Comparison of ENCODE assay signal across 17 cellular contexts in the genomic region with DNA sequence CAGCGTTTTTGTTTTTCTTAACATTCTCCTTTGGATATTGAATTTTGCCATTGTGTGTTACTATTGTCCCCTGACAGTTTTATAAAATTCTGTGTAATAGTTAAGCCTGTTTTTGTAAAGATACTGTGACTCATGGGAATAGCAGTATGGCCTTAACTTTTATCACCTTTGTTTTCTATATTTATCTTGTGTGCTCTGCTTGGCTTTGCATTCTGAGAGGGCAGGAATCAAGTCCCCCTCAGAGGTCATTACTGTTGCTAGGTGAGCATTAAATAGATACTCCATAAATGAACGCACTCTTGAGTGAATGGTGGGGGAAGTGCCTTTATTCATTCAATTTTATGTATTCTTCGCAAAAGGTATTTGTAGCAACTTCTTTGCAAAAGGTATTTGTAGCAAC.
DNase-seq lines count a peak whose midpoint lies in the region; ATAC-seq and TF ChIP-seq lines count a peak whose summit lies in the region.
"Had no signal": no experiment of that assay in that cellular context is flagged by ENCODE, and none has a peak within 500 bp of the region (broad histone marks: within the 10 kb centered on the region; RNA-seq: fewer than 3 reads in every experiment).

No MANE protein-coding gene starts in this region.

- POLR2A ChIA-PET in HCT116 (lab: Charles Lee), result no interaction called here

- DNase-seq in NCI-H748 (lab: John Stamatoyannopoulos, UW; ENCODE audit: unreplicated experiment) (peak; percentile 14), NCI-H748 treated with DMSO at 0.1 percent for 48 hours (lab: John Stamatoyannopoulos, UW) (no peak), HCT116 (ENCODE audit: low read depth, low spot score) (no peak), cardiac muscle cell (ENCODE audit: low read depth in 1 of 2, low spot score in 1 of 2) (no peak), nephron progenitor cell (no peak), cerebellar cortex (ENCODE audit: low spot score) (no peak), UCSD-AML1 (lab: John Stamatoyannopoulos, UW; ENCODE audit: unreplicated experiment) (no peak), epidermal melanocyte (ENCODE audit: insufficient read length, low spot score) (no peak)
- DNase-seq: 8988T, HFFc6, KG1, NCI-H1417 treated with DMSO at 0.1 percent for 48 hours, NCI-H1930, NCI-H82, Peyer's patch, SIG-M5 had no signal

- H3K27me3 Mint-ChIP-seq in nephron progenitor cell (ENCODE audit: low read depth, poor library complexity), result no peaks in the 10 kb centered on the region

- no peak for TF ChIP-seq RAD21 in HCT116 (IDR thresholded peaks at IDR 0.05; ENCODE audit: low read depth)

- H3K9me3 Mint-ChIP-seq in nephron progenitor cell, result no peaks in the 10 kb centered on the region
- H3K9me3 Mint-ChIP-seq: HFFc6 had no signal

- H3K4me1 Mint-ChIP-seq in nephron progenitor cell, result peaks cover 40% of the 10 kb centered on the region

- H3K9me2 ChIP-seq in HCT116 (ENCODE audit: insufficient read depth), result no peaks in the 10 kb centered on the region

- H3K27ac Mint-ChIP-seq in nephron progenitor cell, result peak overlapping the region; percentile 39
- H3K27ac Mint-ChIP-seq: HFFc6 had no signal

- CTCF ChIA-PET in HCT116 (lab: Charles Lee), result no interaction called here

- peaks cover 28% of the 10 kb centered on the region for H3K36me3 Mint-ChIP-seq in nephron progenitor cell (ENCODE audit: low read depth)

- H4K20me1 ChIP-seq in HCT116 (ENCODE audit: insufficient read depth), result no peaks in the 10 kb centered on the region

- H3K79me2 ChIP-seq in HCT116 (ENCODE audit: insufficient read depth, low read length), result no peaks in the 10 kb centered on the region

- H3K4me2 ChIP-seq in HCT116 (ENCODE audit: low read length), result peak overlapping the region; percentile 61
- H3K4me2 ChIP-seq: BLaER1 had no signal

- no peaks in the 10 kb centered on the region for H3K9me3 ChIP-seq in HCT116 (ENCODE audit: control insufficient read depth in 1 of 2, insufficient read depth in 1 of 2, low read depth in 1 of 2, low read length in 2 of 2)
- no peaks in the 10 kb centered on the region for H3K9me3 ChIP-seq in cardiac muscle cell (ENCODE audit: low read depth)
- H3K9me3 ChIP-seq: BLaER1, Peyer's patch had no signal

- no peak overlapping the region for H3K4me3 Mint-ChIP-seq in nephron progenitor cell
- H3K4me3 Mint-ChIP-seq: HFFc6 had no signal

- intact Hi-C loops in HCT116 (cut with micrococcal nuclease), result no loop called here

- H2AFZ ChIP-seq in HCT116 (ENCODE audit: low read depth, low read length, poor library complexity, severe bottlenecking), result no peak overlapping the region

- RAD21 ChIA-PET in HCT116 (lab: Charles Lee; ENCODE audit: low non-redundant PET in 1 of 2, low total read pairs in 2 of 2, uncharacterized antibody in 2 of 2, unreplicated experiment in 2 of 2), result no interaction called here

- peaks cover 47 to 91% of the 10 kb centered on the region in 2 experiments for H3K4me1 ChIP-seq in HCT116 (ENCODE audit: control insufficient read depth in 1 of 2, insufficient read depth in 2 of 2, low read length in 2 of 2)
- H3K4me1 ChIP-seq in cardiac muscle cell (ENCODE audit: low read depth), result peaks cover 39% of the 10 kb centered on the region
- H3K4me1 ChIP-seq: BLaER1, Peyer's patch had no signal

- TF ChIP-seq CTCF in HCT116 (IDR thresholded peaks at IDR 0.05 in 2 of 3, conservative IDR thresholded peaks at IDR 0.05 in 1 of 3; ENCODE audit: borderline replicate concordance in 1 of 3, insufficient read depth in 1 of 3, low read depth in 2 of 3, low read length in 2 of 3) (no peak), cardiac muscle cell (IDR thresholded peaks at IDR 0.05; ENCODE audit: low read depth, low read length) (no peak), nephron progenitor cell (IDR thresholded peaks at IDR 0.05) (no peak)

- no peaks in the 10 kb centered on the region for H3K36me3 ChIP-seq in HCT116 (ENCODE audit: control insufficient read depth in 1 of 2, insufficient read depth in 2 of 2, low read length in 2 of 2)
- no peaks in the 10 kb centered on the region for H3K36me3 ChIP-seq in cardiac muscle cell
- H3K36me3 ChIP-seq: Peyer's patch had no signal

- H3K27me3 ChIP-seq in HCT116 (ENCODE audit: insufficient read depth, low read length), result no peaks in the 10 kb centered on the region
- H3K27me3 ChIP-seq in cardiac muscle cell, result no peaks in the 10 kb centered on the region
- H3K27me3 ChIP-seq: BLaER1, Peyer's patch had no signal

- H3K4me3 ChIP-seq in HCT116 (replicated peaks in 1 of 2; ENCODE audit: low read depth in 1 of 2, low read length in 2 of 2) (0 out of 4 replicates have a peak overlapping the region, but pooled peaks of 1 of the 2 experiments have one; percentile 33), cardiac muscle cell (no peak overlapping the region)
- H3K4me3 ChIP-seq: BLaER1, Peyer's patch had no signal

- no peak for ATAC-seq in HCT116

- TF ChIP-seq POLR2A in HCT116 (IDR thresholded peaks at IDR 0.05; ENCODE audit: borderline replicate concordance, extremely low read depth, insufficient read depth, insufficient read length), result no peak

- H3K27ac ChIP-seq in HCT116 (ENCODE audit: low read depth, low read length) (no peak overlapping the region; the same call in 1 of the 2 replicates), cardiac muscle cell (peak overlapping the region; percentile 78)
- H3K27ac ChIP-seq: BLaER1, Peyer's patch had no signal

- no TSS peak for BruUV-seq in HCT116 (replicated peaks; lab: Mats Ljungman, UMichigan)

- 0 out of 2 replicates have a peak overlapping the region, but pooled peaks have one; percentile 1 for H3K9ac ChIP-seq in HCT116 (ENCODE audit: low read length)
- H3K9ac ChIP-seq: BLaER1 had no signal

TF ChIP-seq in HCT116, 20 proteins besides CTCF, POLR2A, EP300 and RAD21:
- TF ChIP-seq CEBPB (IDR thresholded peaks at IDR 0.05; ENCODE audit: low read depth) (no peak), EZH2 (IDR thresholded peaks at IDR 0.05) (no peak)
